Comparison of ENCODE assay signal across 8 cellular contexts in the genomic region with DNA sequence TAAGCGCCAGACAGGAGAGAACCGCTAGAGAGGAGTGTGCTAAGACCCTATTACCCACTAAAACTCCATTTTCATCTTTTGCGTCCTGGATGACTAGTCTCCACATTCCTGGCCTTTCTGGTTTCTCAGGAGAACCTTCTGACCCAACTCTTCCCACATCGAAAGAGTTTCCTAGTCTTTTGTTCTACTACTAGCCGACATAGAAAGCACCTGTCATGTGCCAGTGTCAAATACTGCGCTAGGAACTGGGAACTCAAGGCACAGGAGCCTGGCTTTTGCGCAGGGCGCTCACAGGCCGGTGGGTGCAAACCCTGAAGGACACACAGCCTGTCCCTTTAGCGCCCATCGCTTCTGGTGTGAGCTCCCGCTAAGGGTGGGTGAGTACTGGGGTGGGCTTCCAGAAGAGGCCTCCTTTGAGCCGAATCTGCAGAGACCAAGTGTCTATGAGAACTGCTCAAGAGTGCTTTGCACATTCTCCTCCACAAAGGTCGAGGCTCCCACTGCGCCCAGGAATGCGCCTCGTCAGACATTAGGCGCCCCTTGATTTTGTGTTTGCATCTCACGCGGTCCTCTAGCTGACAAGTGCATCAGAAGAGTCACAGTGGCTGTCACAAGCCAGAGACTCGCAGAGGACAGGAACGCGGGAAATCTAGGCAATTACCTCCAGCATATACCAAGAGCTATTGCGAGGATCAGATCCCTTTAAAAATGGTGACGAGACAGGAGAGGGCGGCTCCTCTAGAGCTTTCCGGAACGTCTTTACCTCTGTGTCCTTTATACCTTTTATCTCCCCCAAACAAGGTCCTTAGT. TPM values are rescaled to one million over a fixed set of nuclear protein-coding genes. Genes with fewer than 3 reads are reported as not detected.
DNase-seq lines count a peak whose midpoint lies in the region; ATAC-seq and TF ChIP-seq lines count a peak whose summit lies in the region.

No MANE protein-coding gene starts in this region.

- no peak for TF ChIP-seq CTCF in heart right ventricle (IDR thresholded peaks at IDR 0.05)
- TF ChIP-seq CTCF in OCI-LY7 (conservative IDR thresholded peaks at IDR 0.05; ENCODE audit: low read length) = no peak
- TF ChIP-seq CTCF in nephron progenitor cell (IDR thresholded peaks at IDR 0.05) = no peak

- peaks cover 32% of the 10 kb centered on the region for H3K36me3 Mint-ChIP-seq in dendritic cell treated with granulocyte-macrophage colony-stimulating factor and Interleukin-4, amounts not matched to agents 40 ng/mL and 50 ng/mL, for 4 days (ENCODE audit: low read depth)
- H3K36me3 Mint-ChIP-seq in nephron progenitor cell (ENCODE audit: low read depth) = peaks cover 9% of the 10 kb centered on the region

- H2AFZ ChIP-seq in OCI-LY7 (ENCODE audit: low read length) = peak overlapping the region; percentile 64; the same call in 1 of the 2 replicates

- H3K27me3 Mint-ChIP-seq in dendritic cell treated with granulocyte-macrophage colony-stimulating factor and Interleukin-4, amounts not matched to agents 40 ng/mL and 50 ng/mL, for 4 days = peaks cover 56% of the 10 kb centered on the region
- H3K27me3 Mint-ChIP-seq in nephron progenitor cell (ENCODE audit: low read depth, poor library complexity) = no peaks in the 10 kb centered on the region

- H3K4me2 ChIP-seq in OCI-LY7 (ENCODE audit: low read length) = peak overlapping the region; percentile 81

- no peaks in the 10 kb centered on the region for H3K9me3 Mint-ChIP-seq in dendritic cell treated with granulocyte-macrophage colony-stimulating factor and Interleukin-4, amounts not matched to agents 40 ng/mL and 50 ng/mL, for 4 days
- H3K9me3 Mint-ChIP-seq in nephron progenitor cell = no peaks in the 10 kb centered on the region

- H4K20me1 ChIP-seq in OCI-LY7 (ENCODE audit: insufficient read depth, low read length) = no peaks in the 10 kb centered on the region

- intact Hi-C loops in heart right ventricle (cut with DNase I) = loop anchor here in 3 of 10 donors (5.0 to 10.0 kb wide), 2 partner anchors 47 to 104 kb away; a partner anchor contains a TSS
- intact Hi-C loops in Right ventricle myocardium inferior (cut with DNase I) = loop anchor here (5.0 kb wide), 2 partner anchors 47 to 117 kb away; a partner anchor contains a TSS
- intact Hi-C loops in OCI-LY7 (cut with micrococcal nuclease; ENCODE audit: unreplicated experiment) = loop anchor here (5.0 kb wide), 2 partner anchors 102 to 402 kb away; a partner anchor contains a TSS
- intact Hi-C loops in dendritic cell treated with granulocyte-macrophage colony-stimulating factor and Interleukin-4, amounts not matched to agents 40 ng/mL and 50 ng/mL, for 4 days (cut with micrococcal nuclease) = loop anchor here (5.0 kb wide), 1 partner anchor 117 kb away; no protein-coding TSS in a partner anchor

- H3K4me3 ChIP-seq in heart right ventricle (peak overlapping the region in 9 of 10 donors; percentile 67 to 99 (median 89)), OCI-LY7 (ENCODE audit: low read depth, low read length, poor library complexity, severe bottlenecking) (peak overlapping the region; percentile 79)

- POLR2A ChIA-PET in OCI-LY7 (lab: Charles Lee) = interaction anchor here (0.9 to 1.0 kb wide), 2 partner anchors 14 to 48 kb away, joined by 3 to 5 read pairs; a partner anchor contains a TSS

- H3K36me3 ChIP-seq in heart right ventricle = peaks cover 0 to 21% (median 0%) of the 10 kb centered on the region in 9 donors
- H3K36me3 ChIP-seq in OCI-LY7 (ENCODE audit: insufficient read depth, low read length) = peaks cover 18% of the 10 kb centered on the region

- H3K27ac ChIP-seq in heart right ventricle (peak overlapping the region; percentile 59 to 99 (median 96)), OCI-LY7 (ENCODE audit: low read depth, low read length, poor library complexity, severe bottlenecking) (peak overlapping the region; percentile 76)

- peaks cover 9 to 74% (median 61%) of the 10 kb centered on the region in 9 donors for H3K4me1 ChIP-seq in heart right ventricle
- peaks cover 45% of the 10 kb centered on the region for H3K4me1 ChIP-seq in OCI-LY7 (ENCODE audit: insufficient read depth, low read length, poor library complexity, severe bottlenecking)

- CTCF ChIA-PET in OCI-LY7 (lab: Charles Lee; ENCODE audit: unreplicated experiment) = no interaction called here

- no TSS peak for BruUV-seq in OCI-LY7 (replicated peaks; lab: Mats Ljungman, UMichigan)

- WGBS in heart right ventricle, 2 donors = 28 to 30% methylated on average over 28 of the region's 28 CpGs

- no peaks in the 10 kb centered on the region for H3K9me2 ChIP-seq in OCI-LY7 (ENCODE audit: insufficient read depth, low read length)

- DNase-seq in heart right ventricle = no peak
- DNase-seq in Right ventricle myocardium inferior (ENCODE audit: missing footprints) = no peak
- peak; percentile 45 for DNase-seq in OCI-LY7 (ENCODE audit: low spot score)
- peak; percentile 27 for DNase-seq in nephron progenitor cell
- DNase-seq in stimulated activated CD8-positive, alpha-beta memory T cell treated with anti-CD3 and anti-CD28 coated beads, Interleukin-4, amount 100 ng/mL, for 48 hours = no peak
- DNase-seq in NCI-H187 (lab: John Stamatoyannopoulos, UW) = no peak
- no peak for DNase-seq in NK-92 (lab: John Stamatoyannopoulos, UW; ENCODE audit: unreplicated experiment)

- peak overlapping the region; percentile 95 for H3K27ac Mint-ChIP-seq in dendritic cell treated with granulocyte-macrophage colony-stimulating factor and Interleukin-4, amounts not matched to agents 40 ng/mL and 50 ng/mL, for 4 days
- H3K27ac Mint-ChIP-seq in nephron progenitor cell = no peak overlapping the region

- H3K9me3 ChIP-seq in heart right ventricle (no peaks in the 10 kb centered on the region), OCI-LY7 (ENCODE audit: low read length) (no peaks in the 10 kb centered on the region)

- peaks cover 0 to 52% (median 0%) of the 10 kb centered on the region in 7 donors for H3K27me3 ChIP-seq in heart right ventricle

- ATAC-seq in heart right ventricle (no peak), Right ventricle myocardium inferior (no peak)

- H3K4me3 Mint-ChIP-seq in dendritic cell treated with granulocyte-macrophage colony-stimulating factor and Interleukin-4, amounts not matched to agents 40 ng/mL and 50 ng/mL, for 4 days = peak overlapping the region; percentile 97
- H3K4me3 Mint-ChIP-seq in nephron progenitor cell = peak overlapping the region; percentile 98

- peaks cover 40% of the 10 kb centered on the region for H3K79me2 ChIP-seq in OCI-LY7 (ENCODE audit: insufficient read depth, low read depth, low read length)

- H3K4me1 Mint-ChIP-seq in dendritic cell treated with granulocyte-macrophage colony-stimulating factor and Interleukin-4, amounts not matched to agents 40 ng/mL and 50 ng/mL, for 4 days (ENCODE audit: low read depth) = peaks cover 70% of the 10 kb centered on the region
- H3K4me1 Mint-ChIP-seq in nephron progenitor cell = peaks cover 52% of the 10 kb centered on the region

RNA-seq across cellular contexts. Expression of a gene that starts 2.0 kb away (rescaled TPM):
- total RNA-seq in heart right ventricle (100 to 1,000 TPM; 148 to 220 (median 162) TPM), Right ventricle myocardium inferior (175 TPM), OCI-LY7 (2022) (231 and 246 TPM in 2 replicates)
- polyA plus RNA-seq in heart right ventricle = 100 to 1,000 TPM; 359 to 379 TPM
- 290 and 348 TPM in 2 replicates for total RNA-seq in OCI-LY7 (2014; rRNA removed; shearing (Covaris generic))

RNA-seq across cellular contexts. Expression of a gene that starts 2.4 kb away (rescaled TPM):
- total RNA-seq in heart right ventricle (10 to 100 TPM; 15.8 to 30.0 (median 22.8) TPM), Right ventricle myocardium inferior (24.4 TPM), OCI-LY7 (2022) (40.0 and 47.3 TPM in 2 replicates)
- 10 to 100 TPM; 23.8 to 51.6 TPM for polyA plus RNA-seq in heart right ventricle
- total RNA-seq in OCI-LY7 (2014; rRNA removed; shearing (Covaris generic)) = 8.9 and 12.8 TPM in 2 replicates

RNA-seq across cellular contexts. Expression of a gene that starts 20.4 kb away (rescaled TPM):
- total RNA-seq in heart right ventricle (10 to 100 TPM; 58.1 to 84.1 (median 69.4) TPM), Right ventricle myocardium inferior (84.7 TPM), OCI-LY7 (2022) (24.9 and 25.1 TPM in 2 replicates)
- polyA plus RNA-seq in heart right ventricle = 10 to 100 TPM; 50.5 to 83.6 TPM
- total RNA-seq in OCI-LY7 (2014; rRNA removed; shearing (Covaris generic)) = 11.4 and 13.4 TPM in 2 replicates

RNA-seq across cellular contexts. Expression of a gene that starts 45.4 kb away (rescaled TPM):
- 100 to 1,000 TPM in 1 of 10 donors, 10 to 100 TPM in 9; 56.3 to 100 (median 67.5) TPM for total RNA-seq in heart right ventricle
- 100 to 1,000 TPM in 1 of 2 donors, 10 to 100 TPM in 1; 17.3 to 104 TPM for polyA plus RNA-seq in heart right ventricle
- total RNA-seq in Right ventricle myocardium inferior = 71.1 TPM
- 81.7 and 94.9 TPM in 2 replicates for total RNA-seq in OCI-LY7 (2014; rRNA removed; shearing (Covaris generic))
- total RNA-seq in OCI-LY7 (2022) = 174 and 175 TPM in 2 replicates

RNA-seq across cellular contexts. Expression of a gene that starts 48.8 kb away (rescaled TPM):
- total RNA-seq in heart right ventricle (10 to 100 TPM; 37.9 to 51.9 (median 47.5) TPM), Right ventricle myocardium inferior (49.7 TPM), OCI-LY7 (2022) (37.8 and 38.6 TPM in 2 replicates)
- polyA plus RNA-seq in heart right ventricle = 10 to 100 TPM; 15.3 to 20.3 TPM
- 23.6 and 33.0 TPM in 2 replicates for total RNA-seq in OCI-LY7 (2014; rRNA removed; shearing (Covaris generic))

Comparison
In these comparisons a context has a peak if more than half of its experiments do, and no peak if none do; other contexts are left out.
1. DNase-seq: peak in OCI-LY7 (single experiment) and nephron progenitor cell (single experiment); none in heart right ventricle (0 of 2), Right ventricle myocardium inferior (single experiment), stimulated activated CD8-positive, alpha-beta memory T cell treated with anti-CD3 and anti-CD28 coated beads, Interleukin-4, amount 100 ng/mL, for 48 hours (single experiment), NCI-H187 (0 of 2) and NK-92 (single experiment).